1 cellular context compared by ENCODE assay signal in the genomic region with DNA sequence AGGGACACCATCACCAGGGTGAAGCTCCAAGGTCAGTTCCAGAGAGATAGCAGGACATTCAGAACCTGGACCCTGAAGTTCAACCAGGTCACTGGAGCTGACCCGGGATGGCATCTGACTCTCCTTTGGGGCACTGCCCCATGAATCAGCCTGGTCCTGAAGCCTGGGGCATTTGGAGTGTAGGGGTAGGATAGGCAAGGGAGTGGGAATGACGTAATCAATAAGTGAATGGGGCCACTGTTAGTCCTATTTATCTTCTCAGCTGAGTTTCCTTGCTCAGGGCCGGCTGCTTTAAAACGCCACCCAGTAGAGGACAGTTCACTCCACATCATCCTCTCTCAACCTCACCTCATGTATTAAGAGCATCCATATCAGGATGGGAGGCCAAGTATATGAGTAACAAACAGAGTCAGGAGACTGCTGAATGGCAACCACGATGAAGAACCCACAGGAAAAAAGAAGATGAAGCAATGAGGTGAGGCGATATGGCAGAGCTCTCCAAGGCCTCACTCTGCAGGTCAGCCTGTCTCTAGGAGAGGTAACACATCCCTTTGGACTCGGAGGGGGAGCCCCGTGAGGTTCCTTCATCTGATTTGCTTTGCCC.
A peak's percentile ranks its signal among the peaks of the same experiment; 100 is the strongest.
TF ChIP-seq lines count a peak whose summit lies in the region.

No MANE protein-coding gene starts in this region.

TF ChIP-seq in K562, 482 proteins besides CTCF, POLR2A, EP300 and RAD21 (continued from another document):
- TF ChIP-seq GTF2F1 (IDR thresholded peaks at IDR 0.05; ENCODE audit: low read depth, low read length) = no peak
- TF ChIP-seq, protein P1, sequence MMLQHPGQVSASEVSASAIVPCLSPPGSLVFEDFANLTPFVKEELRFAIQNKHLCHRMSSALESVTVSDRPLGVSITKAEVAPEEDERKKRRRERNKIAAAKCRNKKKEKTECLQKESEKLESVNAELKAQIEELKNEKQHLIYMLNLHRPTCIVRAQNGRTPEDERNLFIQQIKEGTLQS (IDR thresholded peaks at IDR 0.05) = peak; percentile 45
- TF ChIP-seq, protein P1 (CRISPR knock-in tag; conservative IDR thresholded peaks at IDR 0.05) = no peak
- TF ChIP-seq ATF7 (IDR thresholded peaks at IDR 0.05) = peak; percentile 53; the same call in 1 of the 2 replicates
